ENCODE assay signal across 8 cellular contexts in genomic region chr1:1079408-1080121, GRCh38. TPM values are rescaled to one million over a fixed set of nuclear protein-coding genes. Genes with fewer than 3 reads are reported as not detected.
DNase-seq lines count a peak whose midpoint lies in the region; ATAC-seq, FAIRE-seq and TF ChIP-seq lines count a peak whose summit lies in the region.

No MANE protein-coding gene starts in this region.

- DNase-seq in EH (ENCODE audit: low read depth) (peak; percentile 97), RWPE1 (ENCODE audit: low spot score) (peak; percentile 89), kidney (peak; percentile 94), MV-4-11 (lab: John Stamatoyannopoulos, UW) (no peak)
- no peak for DNase-seq in central memory CD8-positive, alpha-beta T cell (ENCODE audit: low spot score in 2 of 2)
- peak in 2 of 3 experiments; percentile 26 to 30 for DNase-seq in stimulated activated CD4-positive, alpha-beta T cell treated with anti-CD3 and anti-CD28 coated beads, TNF-alpha, amount 100 ng/mL, for 4 hours (ENCODE audit: low read depth in 3 of 3)

- H3K4me1 ChIP-seq in kidney (ENCODE audit: control insufficient read depth in 1 of 2, insufficient read depth in 1 of 2, low read depth in 1 of 2, low read length in 2 of 2), result peaks cover 0 to 8% of the 10 kb centered on the region in 2 donors

- no peaks in the 10 kb centered on the region for H3K9me3 ChIP-seq in kidney (ENCODE audit: control insufficient read depth in 1 of 2, low read length in 2 of 2)

- H3K27me3 Mint-ChIP-seq in central memory CD8-positive, alpha-beta T cell, result peaks cover 7% of the 10 kb centered on the region

- peak overlapping the region in 1 of 2 donors; percentile 26 for H3K9ac ChIP-seq in kidney (ENCODE audit: low read length in 2 of 2)

- TF ChIP-seq CTCF in RWPE1 (conservative IDR thresholded peaks at IDR 0.05; ENCODE audit: low read depth) (no peak), kidney (IDR thresholded peaks at IDR 0.05; ENCODE audit: borderline replicate concordance, extremely low read depth, insufficient read depth) (no peak)

- peak overlapping the region in 1 of 2 donors; percentile 37 for H3K4me3 ChIP-seq in kidney (ENCODE audit: low read length in 2 of 2)

- POLR2A ChIA-PET in RWPE1 (lab: Yijun Ruan, JAX; ENCODE audit: low non-redundant PET), result interaction anchor here (0.6 kb wide), 1 partner anchor 274 kb away, joined by 3 read pairs; no protein-coding TSS in a partner anchor

- no peaks in the 10 kb centered on the region for H3K36me3 ChIP-seq in kidney (ENCODE audit: control insufficient read depth in 1 of 2, insufficient read depth in 2 of 2, low read length in 2 of 2)

- intact Hi-C loops in kidney (cut with DNase I), result no loop called here

- no peaks in the 10 kb centered on the region for H3K9me3 Mint-ChIP-seq in central memory CD8-positive, alpha-beta T cell

- no peak for FAIRE-seq in kidney (lab: Jason Lieb, UNC)

- ATAC-seq in HG03432 (IDR thresholded peaks at IDR 0.05; ENCODE audit: unreplicated experiment), result peak; percentile 62
- peak; percentile 70 for ATAC-seq in central memory CD8-positive, alpha-beta T cell (replicated peaks; ENCODE audit: extremely low read depth, poor library complexity, severe bottlenecking)
- no peak for ATAC-seq in GM21515 (IDR thresholded peaks at IDR 0.05; ENCODE audit: unreplicated experiment)

- H3K4me3 Mint-ChIP-seq in central memory CD8-positive, alpha-beta T cell, result peak overlapping the region; percentile 65

- no peak overlapping the region for H3K27ac Mint-ChIP-seq in central memory CD8-positive, alpha-beta T cell (ENCODE audit: low read depth)

- H3K4me1 Mint-ChIP-seq in central memory CD8-positive, alpha-beta T cell, result no peaks in the 10 kb centered on the region

- H3K36me3 Mint-ChIP-seq in central memory CD8-positive, alpha-beta T cell (ENCODE audit: insufficient read depth), result peaks cover 3% of the 10 kb centered on the region

- CTCF ChIA-PET in RWPE1 (lab: Yijun Ruan, JAX), result interaction anchor here (0.6 kb wide), 4 partner anchors 14 to 43 kb away, joined by 3 to 4 read pairs (median 4); no protein-coding TSS in a partner anchor

- H3K27ac ChIP-seq in RWPE1 (peak overlapping the region; percentile 95), kidney (ENCODE audit: low read depth in 2 of 2, low read length in 2 of 2) (peak overlapping the region; percentile 47 to 71)

RNA-seq across cellular contexts. Expression of gene RNF223, which starts 5.5 kb away (rescaled TPM):
- 2.3 TPM for total RNA-seq in kidney
- polyA plus RNA-seq in kidney (ENCODE audit: insufficient read depth, low read depth, low replicate concordance), result 0.28 TPM

RNA-seq across cellular contexts. Expression of gene C1orf159, which starts 36.3 kb away (rescaled TPM):
- total RNA-seq in kidney, result 14.8 TPM
- polyA plus RNA-seq in kidney (ENCODE audit: insufficient read depth, low read depth, low replicate concordance), result 8.6 TPM

RNA-seq across cellular contexts. Expression of gene AGRN, which starts 59.6 kb away (rescaled TPM):
- 261 TPM for total RNA-seq in kidney
- polyA plus RNA-seq in kidney (ENCODE audit: insufficient read depth, low read depth, low replicate concordance), result 78.5 TPM

Comparison
In these comparisons a context has a peak if more than half of its experiments do, and no peak if none do; other contexts are left out.
1. DNase-seq: peak in EH (single experiment), RWPE1 (single experiment), kidney (single experiment) and stimulated activated CD4-positive, alpha-beta T cell treated with anti-CD3 and anti-CD28 coated beads, TNF-alpha, amount 100 ng/mL, for 4 hours (2 of 3); none in central memory CD8-positive, alpha-beta T cell (0 of 2) and MV-4-11 (single experiment).